Comparison of ENCODE assay signal across 25 cellular contexts in genomic region chr9:3820643-3821042, GRCh38.
"Had no signal": no experiment of that assay in that cellular context is flagged by ENCODE, and none has a peak within 500 bp of the region (broad histone marks: within the 10 kb centered on the region; RNA-seq: fewer than 3 reads in every experiment).

No MANE protein-coding gene starts in this region.

- FAIRE-seq: colon, frontal cortex, urothelium cell line had no signal

- H2AFZ ChIP-seq: neural progenitor cell had no signal

- H3K4me2 ChIP-seq: neural progenitor cell had no signal

- H3K27ac ChIP-seq: dorsolateral prefrontal cortex, lower lobe of right lung, neural progenitor cell, prostate gland, right atrium auricular region, sigmoid colon, testis, tibial artery, upper lobe of left lung had no signal

- ATAC-seq: left ventricle myocardium superior; lower lobe of right lung; mucosa of descending colon; natural killer cell treated with Interleukin-12 subunit alpha and Interleukin-12 subunit beta and Interleukin-15 and Interleukin-18, amount 100 ng/mL, for 72 hours; stimulated activated memory B cell treated with anti-CD40 and anti-IgM and Interleukin-4, amounts not matched to agents 10 μg/mL and 1 μg/mL and 100 μg/mL, for 72 hours; stimulated activated naive CD8-positive, alpha-beta T cell treated with anti-CD3 and anti-CD28 coated beads, Interleukin-15, Interleukin-2, amounts not matched to agents 100 U/mL and 50 U/mL, for 24 hours had no signal

- DNase-seq: dorsolateral prefrontal cortex; effector CD4-positive, alpha-beta T cell; hypothalamus; immature natural killer cell; islet precursor cell; left ventricle myocardium superior; lower lobe of right lung; mucosa of descending colon; naive B cell; sigmoid colon; stimulated activated CD4-positive, alpha-beta T cell treated with anti-CD3 and anti-CD28 coated beads, Interleukin-2, amount 100 ng/mL, for 24 hours; stimulated activated CD4-positive, alpha-beta T cell treated with anti-CD3 and anti-CD28 coated beads, Interleukin-4, amount 100 ng/mL, for 24 hours; stimulated activated naive CD8-positive, alpha-beta T cell treated with anti-CD3 and anti-CD28 coated beads, Interleukin-15, Interleukin-2, amounts not matched to agents 100 U/mL and 50 U/mL, for 24 hours; substantia nigra; testis; tibial artery; upper lobe of left lung had no signal

- H3K4me3 ChIP-seq: dorsolateral prefrontal cortex, lower lobe of right lung, mucosa of descending colon, neural progenitor cell, prostate gland, right atrium auricular region, sigmoid colon, testis, tibial artery, upper lobe of left lung had no signal

- H3K9ac ChIP-seq: neural progenitor cell had no signal

- H3K36me3 ChIP-seq: lower lobe of right lung, neural progenitor cell, prostate gland, right atrium auricular region, sigmoid colon, upper lobe of left lung had no signal

- H3K9me3 ChIP-seq: lower lobe of right lung, mucosa of descending colon, prostate gland, right atrium auricular region, sigmoid colon, testis, tibial artery, upper lobe of left lung had no signal

- H3K4me1 ChIP-seq: lower lobe of right lung, prostate gland, right atrium auricular region, sigmoid colon, testis, tibial artery, upper lobe of left lung had no signal

- H3K27me3 ChIP-seq: dorsolateral prefrontal cortex, neural progenitor cell, right atrium auricular region, sigmoid colon, testis, tibial artery, upper lobe of left lung had no signal
